Comparison of ENCODE assay signal across 11 cellular contexts in the genomic region with DNA sequence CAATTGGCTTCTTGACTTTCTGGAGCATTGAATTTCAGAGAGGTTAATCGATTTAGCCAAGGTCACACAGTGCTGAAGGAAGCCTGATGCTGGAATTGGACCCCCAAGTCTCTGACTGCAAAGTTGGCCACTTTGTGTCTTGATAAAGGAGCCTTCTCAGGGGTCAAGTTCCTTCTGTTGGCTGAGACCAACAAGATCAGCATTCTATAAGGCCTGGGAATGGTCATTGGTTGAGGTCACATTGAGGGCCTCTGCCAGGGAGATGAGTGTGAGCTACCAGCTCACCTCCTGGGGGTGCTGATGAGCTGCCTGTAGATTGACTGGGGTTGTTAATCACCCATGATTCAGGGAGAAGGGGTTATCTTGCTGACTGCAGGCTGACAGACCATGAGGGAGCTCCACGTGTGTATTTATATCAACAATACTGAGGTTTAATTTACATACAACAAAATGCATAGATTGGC. TPM values are rescaled to one million over a fixed set of nuclear protein-coding genes. Genes with fewer than 3 reads are reported as not detected.
A peak's percentile ranks its signal among the peaks of the same experiment; 100 is the strongest.
DNase-seq lines count a peak whose midpoint lies in the region; ATAC-seq and TF ChIP-seq lines count a peak whose summit lies in the region.
"Had no signal": no experiment of that assay in that cellular context is flagged by ENCODE, and none has a peak within 500 bp of the region (broad histone marks: within the 10 kb centered on the region; RNA-seq: fewer than 3 reads in every experiment).

No MANE protein-coding gene starts in this region.

- POLR2A ChIA-PET in PC-3 (lab: Charles Lee; ENCODE audit: unreplicated experiment) = interaction anchor here (0.5 kb wide), 1 partner anchor 32 kb away, joined by 6 read pairs; no protein-coding TSS in a partner anchor

- no TSS peak for BruUV-seq in PC-3 (replicated peaks; lab: Mats Ljungman, UMichigan)

- H3K9me3 Mint-ChIP-seq in activated T-cell treated with anti-CD3 and anti-CD28 coated beads, Interleukin-2, amount 50 U/mL, for 4 hours = peaks cover 2% of the 10 kb centered on the region
- peaks cover 3% of the 10 kb centered on the region for H3K9me3 Mint-ChIP-seq in chondrocyte (ENCODE audit: low read depth)
- H3K9me3 Mint-ChIP-seq in stimulated activated naive CD8-positive, alpha-beta T cell treated with anti-CD3 and anti-CD28 coated beads, Interleukin-15, Interleukin-2, amounts not matched to agents 100 ng/mL and 50 ng/mL, for 24 hours = peaks cover 2% of the 10 kb centered on the region

- H3K27ac ChIP-seq in PC-3 (ENCODE audit: low read length) = no peak overlapping the region

- no peaks in the 10 kb centered on the region for H3K79me2 ChIP-seq in PC-3 (ENCODE audit: low read length)

- H3K4me1 ChIP-seq in PC-3 (ENCODE audit: insufficient read depth, low read length) = peaks cover 23% of the 10 kb centered on the region

- H3F3A ChIP-seq in PC-3 (ENCODE audit: low read length, unreplicated experiment) = no peaks in the 10 kb centered on the region

- peaks cover 37% of the 10 kb centered on the region for H3K4me1 Mint-ChIP-seq in activated T-cell treated with anti-CD3 and anti-CD28 coated beads, Interleukin-2, amount 50 U/mL, for 4 hours (ENCODE audit: low read depth)
- H3K4me1 Mint-ChIP-seq in chondrocyte (ENCODE audit: low read depth) = no peaks in the 10 kb centered on the region
- peaks cover 60% of the 10 kb centered on the region for H3K4me1 Mint-ChIP-seq in stimulated activated naive CD8-positive, alpha-beta T cell treated with anti-CD3 and anti-CD28 coated beads, Interleukin-15, Interleukin-2, amounts not matched to agents 100 ng/mL and 50 ng/mL, for 24 hours (ENCODE audit: low read depth)

- no peaks in the 10 kb centered on the region for H3K36me3 ChIP-seq in PC-3 (ENCODE audit: low read depth, low read length)

- H3K27ac Mint-ChIP-seq in chondrocyte (ENCODE audit: unreplicated experiment) = no peak overlapping the region
- peak overlapping the region; percentile 99 for H3K27ac Mint-ChIP-seq in stimulated activated naive CD8-positive, alpha-beta T cell treated with anti-CD3 and anti-CD28 coated beads, Interleukin-15, Interleukin-2, amounts not matched to agents 100 ng/mL and 50 ng/mL, for 24 hours

- no peaks in the 10 kb centered on the region for H3K27me3 ChIP-seq in PC-3 (ENCODE audit: low read length)

- CTCF ChIA-PET in PC-3 (lab: Charles Lee) = no interaction called here

- no peak overlapping the region for H2AFZ ChIP-seq in PC-3 (ENCODE audit: low read length)

- H3K4me2 ChIP-seq in PC-3 (ENCODE audit: low read length) = no peak overlapping the region

- no peak for ATAC-seq in activated T-cell treated with anti-CD3 and anti-CD28 coated beads, Interleukin-2, amount 50 U/mL, for 4 hours
- ATAC-seq in PC-3 (no peak), GM19328 (IDR thresholded peaks at IDR 0.05; ENCODE audit: unreplicated experiment) (no peak)

- no peak overlapping the region for H3K4me3 Mint-ChIP-seq in activated T-cell treated with anti-CD3 and anti-CD28 coated beads, Interleukin-2, amount 50 U/mL, for 4 hours
- H3K4me3 Mint-ChIP-seq in chondrocyte (ENCODE audit: unreplicated experiment) = no peak overlapping the region
- H3K4me3 Mint-ChIP-seq in stimulated activated naive CD8-positive, alpha-beta T cell treated with anti-CD3 and anti-CD28 coated beads, Interleukin-15, Interleukin-2, amounts not matched to agents 100 ng/mL and 50 ng/mL, for 24 hours = no peak overlapping the region

- no peaks in the 10 kb centered on the region for H3K27me3 Mint-ChIP-seq in activated T-cell treated with anti-CD3 and anti-CD28 coated beads, Interleukin-2, amount 50 U/mL, for 4 hours (ENCODE audit: low read depth)
- peaks cover 7% of the 10 kb centered on the region for H3K27me3 Mint-ChIP-seq in chondrocyte (ENCODE audit: low read depth)
- H3K27me3 Mint-ChIP-seq in stimulated activated naive CD8-positive, alpha-beta T cell treated with anti-CD3 and anti-CD28 coated beads, Interleukin-15, Interleukin-2, amounts not matched to agents 100 ng/mL and 50 ng/mL, for 24 hours = no peaks in the 10 kb centered on the region

- peak; percentile 43 for TF ChIP-seq CTCF in PC-3 (conservative IDR thresholded peaks at IDR 0.05; ENCODE audit: low read depth, low read length)
- peak; percentile 6 for TF ChIP-seq CTCF in chondrocyte (IDR thresholded peaks at IDR 0.05)
- no peak for TF ChIP-seq CTCF in lower leg skin (IDR thresholded peaks at IDR 0.05)

- DNase-seq in activated T-cell treated with anti-CD3 and anti-CD28 coated beads for 4 hours (peak; percentile 14), PC-3 (peak; percentile 40), chondrocyte (ENCODE audit: low spot score) (no peak), nucleus accumbens (lab: John Stamatoyannopoulos, UW) (no peak), lower leg skin (ENCODE audit: low spot score in 2 of 2) (no peak)
- DNase-seq in activated T-cell treated with anti-CD3 and anti-CD28 coated beads, Interleukin-2, amount 50 U/mL, for 4 hours = no peak
- DNase-seq: activated CD8-positive, alpha-beta memory T cell treated with anti-CD3 and anti-CD28 coated beads, Interleukin-2, amount 50 U/mL, for 48 hours; NCI-H2029; substantia nigra had no signal

- intact Hi-C loops in PC-3 (cut with micrococcal nuclease) (no loop called here), lower leg skin (cut with DNase I; ENCODE audit: low total_unique reads) (no loop called here)

- H3K9me2 ChIP-seq in PC-3 (replicated peaks; ENCODE audit: low read length) = no peaks in the 10 kb centered on the region

- H3K9ac ChIP-seq in PC-3 (ENCODE audit: low read length) = no peak overlapping the region

- H4K20me1 ChIP-seq in PC-3 (ENCODE audit: low read length) = no peaks in the 10 kb centered on the region

- TF ChIP-seq POLR2A in lower leg skin (IDR thresholded peaks at IDR 0.05) = no peak

- no peaks in the 10 kb centered on the region for H3K9me3 ChIP-seq in PC-3 (ENCODE audit: low read length)

- H3K36me3 Mint-ChIP-seq in activated T-cell treated with anti-CD3 and anti-CD28 coated beads, Interleukin-2, amount 50 U/mL, for 4 hours (ENCODE audit: insufficient read depth) = no peaks in the 10 kb centered on the region
- H3K36me3 Mint-ChIP-seq in chondrocyte (ENCODE audit: low read depth) = peaks cover 1% of the 10 kb centered on the region
- H3K36me3 Mint-ChIP-seq in stimulated activated naive CD8-positive, alpha-beta T cell treated with anti-CD3 and anti-CD28 coated beads, Interleukin-15, Interleukin-2, amounts not matched to agents 100 ng/mL and 50 ng/mL, for 24 hours (ENCODE audit: low read depth) = peaks cover 7% of the 10 kb centered on the region

- 74 to 80% methylated on average over 2 of the region's 2 CpGs for WGBS in lower leg skin, 2 donors

- H3K4me3 ChIP-seq in PC-3 (ENCODE audit: low read length) (no peak overlapping the region), lower leg skin (ENCODE audit: low read depth, poor library complexity, severe bottlenecking) (no peak overlapping the region)

RNA-seq across cellular contexts. Expression of a gene that starts 54.5 kb away (rescaled TPM):
- 100 to 1,000 TPM; 131 to 157 (median 134) TPM for total RNA-seq in activated T-cell treated with anti-CD3 and anti-CD28 coated beads, Interleukin-2, amount 50 U/mL, for 4 hours
- total RNA-seq in PC-3 (2014; rRNA removed) = 98.2 and 111 TPM in 2 replicates
- total RNA-seq in chondrocyte = 3.6 to 6.3 TPM (median 4.4 TPM) in 3 replicates
- 10 to 100 TPM; 34.1 to 72.6 (median 38.2) TPM for total RNA-seq in lower leg skin

Comparison
In these comparisons a context has a peak if more than half of its experiments do, and no peak if none do; other contexts are left out.
1. DNase-seq: peak in activated T-cell treated with anti-CD3 and anti-CD28 coated beads for 4 hours (single experiment) and PC-3 (single experiment); none in activated T-cell treated with anti-CD3 and anti-CD28 coated beads, Interleukin-2, amount 50 U/mL, for 4 hours (single experiment), chondrocyte (single experiment), nucleus accumbens (0 of 56) and lower leg skin (0 of 2).
2. CTCF ChIP-seq: peak in PC-3 (single experiment) and chondrocyte (single experiment); none in lower leg skin (0 of 3).